In the genomic region with DNA sequence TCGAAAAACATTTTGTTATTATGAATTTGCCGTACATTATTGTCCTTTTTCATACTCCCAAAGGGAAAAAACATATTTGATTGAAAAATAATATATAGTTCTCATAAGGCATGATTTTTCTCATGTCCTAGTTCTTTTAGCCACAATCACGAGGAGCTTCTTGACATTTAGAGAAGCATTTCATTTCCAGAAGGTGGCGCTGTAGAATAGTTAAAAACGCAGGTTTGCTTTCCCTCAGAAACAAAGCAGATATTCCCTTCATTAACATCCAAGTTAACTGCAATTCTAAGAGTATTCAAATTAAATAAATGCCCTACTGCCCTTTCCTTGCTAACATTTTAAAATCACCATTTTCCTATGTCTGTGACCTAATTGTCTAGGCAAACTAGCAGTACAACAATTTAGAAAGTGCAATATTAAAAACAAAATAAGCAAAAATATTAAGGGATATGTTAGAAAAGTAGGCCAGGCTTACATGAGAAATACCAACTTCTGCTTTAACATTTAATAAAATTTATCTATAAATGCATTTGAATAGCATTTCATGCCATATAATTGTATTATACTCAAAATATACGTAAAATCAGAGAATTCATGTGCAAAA, we compare ENCODE assay signal across 9 cellular contexts. TPM values are rescaled to one million over a fixed set of nuclear protein-coding genes. Genes with fewer than 3 reads are reported as not detected.
DNase-seq lines count a peak whose midpoint lies in the region; ATAC-seq and TF ChIP-seq lines count a peak whose summit lies in the region.
"Had no signal": no experiment of that assay in that cellular context is flagged by ENCODE, and none has a peak within 500 bp of the region (broad histone marks: within the 10 kb centered on the region; RNA-seq: fewer than 3 reads in every experiment).

No MANE protein-coding gene starts in this region.

- no peaks in the 10 kb centered on the region for H3K9me2 ChIP-seq in OCI-LY1 (ENCODE audit: low read depth, low read length)

- POLR2A ChIA-PET in naive thymus-derived CD4-positive, alpha-beta T cell (lab: Charles Lee) = no interaction called here

- ATAC-seq in DND-41 (ENCODE audit: insufficient read depth, low read depth) (peak; percentile 62; the same call in 2 of the 3 replicates), GM18870 (IDR thresholded peaks at IDR 0.05; ENCODE audit: unreplicated experiment) (no peak)
- ATAC-seq in naive thymus-derived CD4-positive, alpha-beta T cell = no peak

- DNase-seq in DND-41 = peak; percentile 5
- peak; percentile 58 for DNase-seq in KBM-7
- no peak for DNase-seq in endodermal cell
- no peak for DNase-seq in NK-92 treated with Interleukin-12 subunit alpha and Interleukin-12 subunit beta, amount 100 ng/mL, for 24 hours (lab: John Stamatoyannopoulos, UW)
- DNase-seq in naive thymus-derived CD4-positive, alpha-beta T cell = no peak
- DNase-seq: activated B cell treated with CpG ODN at 0.5 μM for 24 hours had no signal

- H3K9ac ChIP-seq in DND-41 (ENCODE audit: low read depth, low read length) (no peak overlapping the region), OCI-LY1 (ENCODE audit: low read length) (no peak overlapping the region), endodermal cell (ENCODE audit: extremely low read depth, low read length, poor library complexity, severe bottlenecking) (no peak overlapping the region)

- H3K4me3 Mint-ChIP-seq in endodermal cell = no peak overlapping the region
- H3K4me3 Mint-ChIP-seq in nephron = no peak overlapping the region
- no peak overlapping the region for H3K4me3 Mint-ChIP-seq in naive thymus-derived CD4-positive, alpha-beta T cell
- H3K4me3 Mint-ChIP-seq: activated B cell treated with CpG ODN at 0.5 μM for 24 hours had no signal

- H3K4me2 ChIP-seq in DND-41 (ENCODE audit: insufficient read depth, low read length) (no peak overlapping the region), OCI-LY1 (ENCODE audit: low read length) (no peak overlapping the region)

- H3K36me3 ChIP-seq in DND-41 (ENCODE audit: insufficient read depth, low read length) = no peaks in the 10 kb centered on the region
- H3K36me3 ChIP-seq in OCI-LY1 (ENCODE audit: insufficient read depth, low read length) = no peaks in the 10 kb centered on the region
- H3K36me3 ChIP-seq in endodermal cell (ENCODE audit: control insufficient read depth, insufficient read depth, low read length) = no peaks in the 10 kb centered on the region
- H3K36me3 ChIP-seq in naive thymus-derived CD4-positive, alpha-beta T cell (ENCODE audit: control insufficient read depth in 2 of 3, insufficient read depth in 3 of 3, low read length in 3 of 3) = no peaks in the 10 kb centered on the region

- H3K4me1 Mint-ChIP-seq in endodermal cell (no peaks in the 10 kb centered on the region), nephron (peaks cover 34% of the 10 kb centered on the region)
- H3K4me1 Mint-ChIP-seq in naive thymus-derived CD4-positive, alpha-beta T cell = no peaks in the 10 kb centered on the region
- H3K4me1 Mint-ChIP-seq: activated B cell treated with CpG ODN at 0.5 μM for 24 hours had no signal

- CTCF ChIA-PET in naive thymus-derived CD4-positive, alpha-beta T cell (lab: Charles Lee) = no interaction called here

- H3K27ac ChIP-seq in DND-41 (ENCODE audit: low read length) (no peak overlapping the region), OCI-LY1 (ENCODE audit: low read depth, low read length, poor library complexity, severe bottlenecking) (no peak overlapping the region), endodermal cell (ENCODE audit: low read depth, low read length) (no peak overlapping the region)
- H3K27ac ChIP-seq in naive thymus-derived CD4-positive, alpha-beta T cell (ENCODE audit: low read depth, low read length) = no peak overlapping the region

- no peaks in the 10 kb centered on the region for H3K27me3 Mint-ChIP-seq in endodermal cell (ENCODE audit: insufficient read depth)
- H3K27me3 Mint-ChIP-seq in nephron (ENCODE audit: low read depth) = no peaks in the 10 kb centered on the region
- no peaks in the 10 kb centered on the region for H3K27me3 Mint-ChIP-seq in naive thymus-derived CD4-positive, alpha-beta T cell
- H3K27me3 Mint-ChIP-seq: activated B cell treated with CpG ODN at 0.5 μM for 24 hours had no signal

- H2AFZ ChIP-seq in DND-41 (ENCODE audit: low read depth, low read length) (no peak overlapping the region), OCI-LY1 (ENCODE audit: low read length) (no peak overlapping the region)

- intact Hi-C loops in naive thymus-derived CD4-positive, alpha-beta T cell (cut with micrococcal nuclease) = loop anchor here in 1 of 2 donors (1.0 kb wide), 1 partner anchor 936 kb away; no protein-coding TSS in a partner anchor

- H4K20me1 ChIP-seq in DND-41 (ENCODE audit: insufficient read depth, low read length) (no peaks in the 10 kb centered on the region), OCI-LY1 (ENCODE audit: insufficient read depth, low read length) (no peaks in the 10 kb centered on the region)

- H3K4me3 ChIP-seq in DND-41 (ENCODE audit: low read depth in 1 of 2, low read length in 2 of 2) (no peak overlapping the region), OCI-LY1 (ENCODE audit: low read depth, low read length, poor library complexity, severe bottlenecking) (no peak overlapping the region), endodermal cell (ENCODE audit: low read length) (no peak overlapping the region)
- no peak overlapping the region for H3K4me3 ChIP-seq in naive thymus-derived CD4-positive, alpha-beta T cell (ENCODE audit: low read length)

- H3K27me3 ChIP-seq in DND-41 (ENCODE audit: insufficient read depth, low read length, poor library complexity) (no peaks in the 10 kb centered on the region), OCI-LY1 (ENCODE audit: insufficient read depth, low read length) (no peaks in the 10 kb centered on the region), endodermal cell (ENCODE audit: control insufficient read depth, insufficient read depth, low read length, poor library complexity, severe bottlenecking) (no peaks in the 10 kb centered on the region)
- no peaks in the 10 kb centered on the region for H3K27me3 ChIP-seq in naive thymus-derived CD4-positive, alpha-beta T cell (ENCODE audit: control insufficient read depth in 2 of 2, insufficient read depth in 2 of 2, low read length in 2 of 2)

- H3K9me3 ChIP-seq in DND-41 (ENCODE audit: insufficient read depth, low read length, severe bottlenecking) (no peaks in the 10 kb centered on the region), OCI-LY1 (ENCODE audit: low read length) (no peaks in the 10 kb centered on the region), endodermal cell (ENCODE audit: control insufficient read depth, low read length) (no peaks in the 10 kb centered on the region)
- H3K9me3 ChIP-seq in naive thymus-derived CD4-positive, alpha-beta T cell (ENCODE audit: control insufficient read depth in 2 of 3, low read length in 3 of 3) = no peaks in the 10 kb centered on the region

- H3F3A ChIP-seq in OCI-LY1 (ENCODE audit: insufficient read depth, low read length) = no peaks in the 10 kb centered on the region

- H3K36me3 Mint-ChIP-seq in endodermal cell (ENCODE audit: low read depth) (no peaks in the 10 kb centered on the region), nephron (ENCODE audit: low read depth) (no peaks in the 10 kb centered on the region)
- no peaks in the 10 kb centered on the region for H3K36me3 Mint-ChIP-seq in naive thymus-derived CD4-positive, alpha-beta T cell

- H3K9me3 Mint-ChIP-seq in endodermal cell (no peaks in the 10 kb centered on the region), nephron (no peaks in the 10 kb centered on the region)
- peaks cover 0 to 8% (median 0%) of the 10 kb centered on the region in 11 donors for H3K9me3 Mint-ChIP-seq in naive thymus-derived CD4-positive, alpha-beta T cell
- H3K9me3 Mint-ChIP-seq: activated B cell treated with CpG ODN at 0.5 μM for 24 hours had no signal

- WGBS in endodermal cell (ENCODE audit: insufficient coverage in 1 of 2, insufficient read length in 1 of 2), 2 experiments = 0% methylated on average over 2 to 3 of the region's 6 CpGs

- H3K27ac Mint-ChIP-seq in endodermal cell (no peak overlapping the region), nephron (peak overlapping the region in 2 of 3 experiments; percentile 72 to 81)
- H3K27ac Mint-ChIP-seq in naive thymus-derived CD4-positive, alpha-beta T cell = no peak overlapping the region
- H3K27ac Mint-ChIP-seq: activated B cell treated with CpG ODN at 0.5 μM for 24 hours had no signal

- TF ChIP-seq CTCF in DND-41 (IDR thresholded peaks at IDR 0.05; ENCODE audit: borderline replicate concordance, extremely low read depth, low read length, poor library complexity, severe bottlenecking) = peak; percentile 82
- TF ChIP-seq CTCF in OCI-LY1 (IDR thresholded peaks at IDR 0.05; ENCODE audit: low read length) = peak; percentile 67
- peak; percentile 100 for TF ChIP-seq CTCF in endodermal cell (conservative IDR thresholded peaks at IDR 0.05)
- TF ChIP-seq CTCF in nephron (IDR thresholded peaks at IDR 0.05; ENCODE audit: unreplicated experiment in 3 of 3) = peak; percentile 65 to 79 (median 66)

- H3K79me2 ChIP-seq in DND-41 (ENCODE audit: insufficient read depth, low read length) = no peaks in the 10 kb centered on the region
- H3K79me2 ChIP-seq in OCI-LY1 (ENCODE audit: insufficient read depth, low read length) = no peaks in the 10 kb centered on the region

- in situ Hi-C loops in KBM-7 (cut with MboI; ENCODE audit: low pct_unique_long_range_greater_than_20kb, low sequenced_read_pairs) = no loop called here

- H3K4me1 ChIP-seq in DND-41 (ENCODE audit: insufficient read depth, low read length) (no peaks in the 10 kb centered on the region), OCI-LY1 (ENCODE audit: insufficient read depth, low read length, severe bottlenecking) (no peaks in the 10 kb centered on the region), endodermal cell (ENCODE audit: control insufficient read depth, insufficient read depth, low read length) (no peaks in the 10 kb centered on the region)
- H3K4me1 ChIP-seq in naive thymus-derived CD4-positive, alpha-beta T cell (ENCODE audit: control insufficient read depth in 2 of 2, insufficient read depth in 2 of 2, low read length in 2 of 2) = no peaks in the 10 kb centered on the region

RNA-seq across cellular contexts. Expression of a gene that starts 10.9 kb away (rescaled TPM):
- total RNA-seq in endodermal cell = not detected
- not detected for polyA plus RNA-seq in endodermal cell (2013, experiment 1 of 2)
- not detected for polyA plus RNA-seq in endodermal cell (2013, experiment 2 of 2)
- total RNA-seq in naive thymus-derived CD4-positive, alpha-beta T cell = not detected
- polyA plus RNA-seq in naive thymus-derived CD4-positive, alpha-beta T cell = not detected
- total RNA-seq: activated B cell treated with CpG ODN at 0.5 μM for 24 hours had no signal

Comparison
In these comparisons a context has a peak if more than half of its experiments do, and no peak if none do; other contexts are left out.
1. DNase-seq: peak in DND-41 (single experiment) and KBM-7 (single experiment); none in endodermal cell (single experiment), NK-92 treated with Interleukin-12 subunit alpha and Interleukin-12 subunit beta, amount 100 ng/mL, for 24 hours (single experiment) and naive thymus-derived CD4-positive, alpha-beta T cell (0 of 9).
2. H3K27ac Mint-ChIP-seq: peak in nephron (2 of 3); none in endodermal cell (single experiment) and naive thymus-derived CD4-positive, alpha-beta T cell (0 of 9).
3. Peak in every context shown above with its lines, with median percentiles within 50 percentile points of each other: CTCF ChIP-seq.